In the genomic region with DNA sequence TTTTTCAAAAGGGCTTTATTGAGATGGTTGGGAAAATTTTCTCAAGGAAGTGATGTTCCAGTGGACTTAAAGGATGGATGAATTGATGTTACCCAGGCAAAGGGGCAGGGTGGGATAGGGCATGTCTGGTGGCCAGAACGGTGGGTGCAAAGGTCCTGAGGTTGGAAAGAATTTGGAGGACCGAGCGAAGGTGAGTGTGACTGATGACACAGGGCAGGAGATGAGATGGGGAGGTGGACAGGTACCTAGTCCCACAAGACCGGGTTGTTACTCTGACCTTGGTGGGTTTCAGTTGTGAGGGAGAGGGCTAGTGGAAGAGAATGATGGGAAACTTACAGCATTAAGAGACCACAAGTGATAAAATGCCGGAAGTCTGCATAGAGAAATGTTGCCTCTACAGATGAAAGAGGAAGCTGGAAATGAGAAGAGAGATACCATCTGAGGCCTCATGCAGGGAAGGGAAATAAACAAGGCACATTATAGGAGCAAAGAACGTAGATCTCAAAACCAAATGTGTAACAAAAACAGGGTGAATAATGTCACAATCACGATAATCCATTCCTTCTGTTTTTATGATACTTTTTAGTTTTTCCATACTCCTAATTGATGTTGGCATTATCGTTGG, we compare ENCODE assay signal across 16 cellular contexts. TPM values are rescaled to one million over a fixed set of nuclear protein-coding genes. Genes with fewer than 3 reads are reported as not detected.
DNase-seq lines count a peak whose midpoint lies in the region; ATAC-seq, FAIRE-seq and TF ChIP-seq lines count a peak whose summit lies in the region.
"Had no signal": no experiment of that assay in that cellular context is flagged by ENCODE, and none has a peak within 500 bp of the region (broad histone marks: within the 10 kb centered on the region; RNA-seq: fewer than 3 reads in every experiment).

No MANE protein-coding gene starts in this region.

- H3K9me3 Mint-ChIP-seq in activated naive CD4-positive, alpha-beta T cell treated with anti-CD3 and anti-CD28 coated beads, Interleukin-2, amount 50 U/mL, for 24 hours: peaks cover 9% of the 10 kb centered on the region

- TF ChIP-seq EP300 in K562 (IDR thresholded peaks at IDR 0.05; ENCODE audit: low read length): no peak

- no peaks in the 10 kb centered on the region for H4K20me1 ChIP-seq in K562 (replicated peaks; ENCODE audit: control insufficient read depth, insufficient read depth, low read length)

- H3K27me3 ChIP-seq in K562 (ENCODE audit: control insufficient read depth in 2 of 2, insufficient read depth in 2 of 2, low read length in 2 of 2): no peaks in the 10 kb centered on the region; a peak in 1 of 5 replicates

- peaks cover 0 to 3% of the 10 kb centered on the region in 2 experiments; a peak in 2 of 5 replicates for H3K4me1 ChIP-seq in K562 (replicated peaks in 1 of 2; ENCODE audit: control insufficient read depth in 2 of 2, insufficient read depth in 2 of 2, low read length in 2 of 2)

- H3K4me3 Mint-ChIP-seq in activated naive CD4-positive, alpha-beta T cell treated with anti-CD3 and anti-CD28 coated beads, Interleukin-2, amount 50 U/mL, for 24 hours: peak overlapping the region; percentile 62
- H3K4me3 Mint-ChIP-seq: HFFc6 had no signal

- H3K4me3 ChIP-seq in K562: no peak overlapping the region

- POLR2A ChIA-PET in K562 (lab: Yijun Ruan, JAX): no interaction called here

- H3K4me2 ChIP-seq in K562 (ENCODE audit: insufficient read depth, low read length): peak overlapping the region; percentile 33; the same call in 1 of the 2 replicates

- no peaks in the 10 kb centered on the region for H3K79me2 ChIP-seq in K562 (ENCODE audit: control insufficient read depth, insufficient read depth, low read length)

- no peak overlapping the region for H3K9ac ChIP-seq in K562 (ENCODE audit: insufficient read depth in 1 of 2, low read depth in 2 of 2, low read length in 2 of 2)

- H2AFZ ChIP-seq in K562 (ENCODE audit: low read depth, low read length): peak overlapping the region; percentile 60; the same call in 1 of the 2 replicates

- no peak for TF ChIP-seq CTCF in K562 (IDR thresholded peaks at IDR 0.05 in 2 of 3, conservative IDR thresholded peaks at IDR 0.05 in 1 of 3; ENCODE audit: insufficient read depth in 2 of 3, low read depth in 1 of 3, low read length in 3 of 3)

- TF ChIP-seq POLR2A in K562 (conservative IDR thresholded peaks at IDR 0.05): no peak

- H3K27ac ChIP-seq in K562 (ENCODE audit: extremely low read depth, low read depth, low read length): no peak overlapping the region

- H3K4me1 Mint-ChIP-seq in activated naive CD4-positive, alpha-beta T cell treated with anti-CD3 and anti-CD28 coated beads, Interleukin-2, amount 50 U/mL, for 24 hours: peaks cover 89% of the 10 kb centered on the region

- 7% methylated on average over 8 of the region's 8 CpGs for WGBS in K562 (ENCODE audit: insufficient coverage, low coverage, missing lambda C conversion rate)

- in situ Hi-C loops in K562 (cut with MboI): no loop called here

- H3K27ac Mint-ChIP-seq in activated naive CD4-positive, alpha-beta T cell treated with anti-CD3 and anti-CD28 coated beads, Interleukin-2, amount 50 U/mL, for 24 hours: peak overlapping the region; percentile 91
- H3K27ac Mint-ChIP-seq: HFFc6 had no signal

- peaks cover 23% of the 10 kb centered on the region for H3K36me3 Mint-ChIP-seq in activated naive CD4-positive, alpha-beta T cell treated with anti-CD3 and anti-CD28 coated beads, Interleukin-2, amount 50 U/mL, for 24 hours

- H3K36me3 ChIP-seq in K562 (ENCODE audit: control insufficient read depth, insufficient read depth, low read length): no peaks in the 10 kb centered on the region

- no peak for FAIRE-seq in K562 (lab: Jason Lieb, UNC)
- FAIRE-seq: islet of Langerhans had no signal

- H3K9me1 ChIP-seq in K562 (ENCODE audit: control insufficient read depth, insufficient read depth, low read length): no peaks in the 10 kb centered on the region

- no peaks in the 10 kb centered on the region; the same call in 1 of the 2 replicates for H3K9me3 ChIP-seq in K562 (replicated peaks; ENCODE audit: control insufficient read depth, insufficient read depth, low read depth, low read length)

- DNase-seq in activated naive CD4-positive, alpha-beta T cell treated with anti-CD3 and anti-CD28 coated beads, Interleukin-2, amount 50 U/mL, for 16 hours: no peak
- DNase-seq in SIG-M5 (lab: John Stamatoyannopoulos, UW) (peak; percentile 89), K562 (ENCODE audit: extremely low read depth in 1 of 4, low spot score in 3 of 4) (no peak)
- no peak for DNase-seq in stimulated activated naive CD4-positive, alpha-beta T cell treated with Interleukin-2 at 50 U/mL for 16 hours (lab: John Stamatoyannopoulos, UW)
- DNase-seq: activated CD8-positive, alpha-beta memory T cell treated with anti-CD3 and anti-CD28 coated beads, Interleukin-2, amount 50 U/mL, for 4 hours; HFFc6; NCI-H1092; NCI-H69; stimulated activated CD4-positive, alpha-beta T cell treated with anti-CD3 and anti-CD28 coated beads, Interleukin-12 subunit alpha, Interleukin-12 subunit beta, amount 100 ng/mL, for 4 hours had no signal

- TF ChIP-seq RAD21 in K562 (CRISPR knock-in tag; conservative IDR thresholded peaks at IDR 0.05 in 1 of 2, IDR thresholded peaks at IDR 0.05 in 1 of 2): no peak

- H3K27me3 Mint-ChIP-seq in activated naive CD4-positive, alpha-beta T cell treated with anti-CD3 and anti-CD28 coated beads, Interleukin-2, amount 50 U/mL, for 24 hours: no peaks in the 10 kb centered on the region

- no peak for ATAC-seq in K562
- ATAC-seq in HG02678 (IDR thresholded peaks at IDR 0.05; ENCODE audit: unreplicated experiment): no peak
- no peak for ATAC-seq in HG03280 (IDR thresholded peaks at IDR 0.05; ENCODE audit: unreplicated experiment)
- ATAC-seq in GM19397 (IDR thresholded peaks at IDR 0.05; ENCODE audit: unreplicated experiment): no peak

- intact Hi-C loops in K562 (cut with micrococcal nuclease): no loop called here

- CTCF ChIA-PET in K562 (lab: Yijun Ruan, JAX; ENCODE audit: low intra/inter-chr PET ratio): no interaction called here

- no TSS peak for BruUV-seq in K562 (replicated peaks; lab: Mats Ljungman, UMichigan)

TF ChIP-seq in K562, 482 proteins besides CTCF, POLR2A, EP300 and RAD21 (continues in another document):
- TF ChIP-seq ETV1 (tag; conservative IDR thresholded peaks at IDR 0.05; ENCODE audit: low read depth) (peak; percentile 43; the same call in 1 of the 2 replicates), GABPA (tag; conservative IDR thresholded peaks at IDR 0.05; ENCODE audit: low read depth) (peak; percentile 68), KAT7 (CRISPR knock-in tag; IDR thresholded peaks at IDR 0.05; ENCODE audit: borderline replicate concordance) (no peak), ETV6 (IDR thresholded peaks at IDR 0.05; ENCODE audit: borderline replicate concordance in 1 of 2, low read depth in 2 of 2, low read length in 1 of 2) (peak; percentile 61 to 93; a peak in 3 of 4 replicates), ETV6 (CRISPR knock-in tag; IDR thresholded peaks at IDR 0.05; ENCODE audit: borderline replicate concordance) (no peak)
- TF ChIP-seq, protein P1, sequence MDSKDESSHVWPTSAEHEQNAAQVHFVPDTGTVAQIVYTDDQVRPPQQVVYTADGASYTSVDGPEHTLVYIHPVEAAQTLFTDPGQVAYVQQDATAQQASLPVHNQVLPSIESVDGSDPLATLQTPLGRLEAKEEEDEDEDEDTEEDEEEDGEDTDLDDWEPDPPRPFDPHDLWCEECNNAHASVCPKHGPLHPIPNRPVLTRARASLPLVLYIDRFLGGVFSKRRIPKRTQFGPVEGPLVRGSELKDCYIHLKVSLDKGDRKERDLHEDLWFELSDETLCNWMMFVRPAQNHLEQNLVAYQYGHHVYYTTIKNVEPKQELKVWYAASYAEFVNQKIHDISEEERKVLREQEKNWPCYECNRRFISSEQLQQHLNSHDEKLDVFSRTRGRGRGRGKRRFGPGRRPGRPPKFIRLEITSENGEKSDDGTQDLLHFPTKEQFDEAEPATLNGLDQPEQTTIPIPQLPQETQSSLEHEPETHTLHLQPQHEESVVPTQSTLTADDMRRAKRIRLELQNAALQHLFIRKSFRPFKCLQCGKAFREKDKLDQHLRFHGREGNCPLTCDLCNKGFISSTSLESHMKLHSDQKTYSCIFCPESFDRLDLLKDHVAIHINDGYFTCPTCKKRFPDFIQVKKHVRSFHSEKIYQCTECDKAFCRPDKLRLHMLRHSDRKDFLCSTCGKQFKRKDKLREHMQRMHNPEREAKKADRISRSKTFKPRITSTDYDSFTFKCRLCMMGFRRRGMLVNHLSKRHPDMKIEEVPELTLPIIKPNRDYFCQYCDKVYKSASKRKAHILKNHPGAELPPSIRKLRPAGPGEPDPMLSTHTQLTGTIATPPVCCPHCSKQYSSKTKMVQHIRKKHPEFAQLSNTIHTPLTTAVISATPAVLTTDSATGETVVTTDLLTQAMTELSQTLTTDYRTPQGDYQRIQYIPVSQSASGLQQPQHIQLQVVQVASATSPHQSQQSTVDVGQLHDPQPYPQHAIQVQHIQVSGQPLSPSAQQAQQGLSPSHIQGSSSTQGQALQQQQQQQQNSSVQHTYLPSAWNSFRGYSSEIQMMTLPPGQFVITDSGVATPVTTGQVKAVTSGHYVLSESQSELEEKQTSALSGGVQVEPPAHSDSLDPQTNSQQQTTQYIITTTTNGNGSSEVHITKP (IDR thresholded peaks at IDR 0.05; ENCODE audit: partially characterized antibody): peak; percentile 66

RNA-seq across cellular contexts. Expression of gene ADGRE1, which starts 4.5 kb away (rescaled TPM):
- not detected in 2 replicates for total RNA-seq in K562 (2011; cell fraction: chromatin; rRNA removed; ENCODE audit: low replicate concordance)
- not detected in 2 replicates for total RNA-seq in K562 (2011; cell fraction: nucleolus; rRNA removed)
- not detected in 2 replicates for total RNA-seq in K562 (2011; cell fraction: nucleoplasm; rRNA removed)
- 0.08 and 0.09 TPM in 2 replicates for total RNA-seq in K562 (2014; rRNA removed)
- 0.22 and 0.45 TPM in 2 replicates for total RNA-seq in K562 (2014; rRNA removed; fragmentation: Illumina TruSeq; extraction: Trizol)
- 0.25 and 0.26 TPM in 2 replicates for total RNA-seq in K562 (2015; rRNA removed; fragmentation: Illumina TruSeq; extraction: Trizol)
- 0.07 and 0.49 TPM in 2 replicates for total RNA-seq in K562 (2021)
- polyA plus RNA-seq in K562 (2011; rRNA removed): 0.19 and 0.25 TPM in 2 replicates
- polyA plus RNA-seq in K562 (2011; cell fraction: cytosol; rRNA removed): 0.03 TPM in 2 replicates
- 0.06 TPM in 1 of 2 replicates, not detected in the other for polyA plus RNA-seq in K562 (2011; cell fraction: nucleus; rRNA removed)
- 0.09 and 1.4 TPM in 2 replicates for polyA plus RNA-seq in K562 (2012)
- 0.25 and 0.30 TPM in 2 replicates for polyA plus RNA-seq in K562 (2014; fragmentation: Illumina TruSeq; extraction: Trizol)
- under 1 TPM in 1 of 2 experiments, not detected in 1; 0.28 TPM for polyA plus RNA-seq in K562 (2014; fragmentation: Nextera tagmentation; extraction: Ambion mirVana)
- polyA plus RNA-seq in K562 (2014; rRNA removed): 0.24 and 0.31 TPM in 2 replicates
- 0.28 TPM in 1 of 2 replicates, not detected in the other for polyA minus RNA-seq in K562 (2011; rRNA and poly(A)+ RNA removed)
- polyA minus RNA-seq in K562 (2011; cell fraction: cytosol; rRNA and poly(A)+ RNA removed): not detected in 2 replicates
- polyA minus RNA-seq in K562 (2011; cell fraction: nucleus; rRNA and poly(A)+ RNA removed): not detected in 2 replicates
- total RNA-seq: chondrocyte had no signal
- polyA plus RNA-seq: neural cell had no signal
